ENCODE assay signal across 8 cellular contexts in genomic region chr19:44111910-44112463, GRCh38. TPM values are rescaled to one million over a fixed set of nuclear protein-coding genes. Genes with fewer than 3 reads are reported as not detected.
DNase-seq lines count a peak whose midpoint lies in the region; ATAC-seq, FAIRE-seq and TF ChIP-seq lines count a peak whose summit lies in the region.

No MANE protein-coding gene starts in this region.

- H3K27ac Mint-ChIP-seq in nephron progenitor cell: peak overlapping the region; percentile 49

- no peak for ATAC-seq in HepG2
- no peak for ATAC-seq in right lobe of liver
- ATAC-seq in RWPE2 (ENCODE audit: low read depth): peak; percentile 55

- H3K4me3 ChIP-seq in HepG2 (replicated peaks in 1 of 3; ENCODE audit: insufficient read depth in 1 of 3, low read depth in 2 of 3, low read length in 3 of 3) (peak overlapping the region in 2 of 3 experiments; percentile 82 to 92; a peak in 3 of 6 replicates), right lobe of liver (peak overlapping the region in 1 of 3 donors; percentile 50), RWPE2 (ENCODE audit: severe bottlenecking) (peak overlapping the region; percentile 74), endothelial cell of umbilical vein (replicated peaks in 1 of 3; ENCODE audit: insufficient read depth in 1 of 3, low read depth in 1 of 3, low read length in 3 of 3) (peak overlapping the region; percentile 80 to 94 (median 84))

- H3K36me3 ChIP-seq in HepG2 (replicated peaks in 1 of 2; ENCODE audit: control insufficient read depth in 1 of 2, insufficient read depth in 2 of 2, low read length in 2 of 2) (peaks cover 0 to 7% of the 10 kb centered on the region in 2 experiments; a peak in 2 of 5 replicates), right lobe of liver (peaks cover 0 to 11% (median 2%) of the 10 kb centered on the region in 4 donors), RWPE2 (ENCODE audit: low read depth) (peaks cover 16% of the 10 kb centered on the region), endothelial cell of umbilical vein (ENCODE audit: control insufficient read depth in 2 of 2, extremely low read depth in 1 of 2, insufficient read depth in 2 of 2, low read length in 2 of 2) (no peaks in the 10 kb centered on the region)

- peaks cover 57% of the 10 kb centered on the region for H3K9me3 Mint-ChIP-seq in nephron progenitor cell

- WGBS in HepG2 (ENCODE audit: low lambda C conversion rate): 85% methylated on average over 16 of the region's 17 CpGs
- WGBS in right lobe of liver (ENCODE audit: insufficient coverage, low coverage, low lambda C conversion rate, missing lambda C conversion rate): 21% methylated on average over 17 of the region's 17 CpGs

- H3K27me3 Mint-ChIP-seq in nephron progenitor cell (ENCODE audit: low read depth, poor library complexity): peaks cover 8% of the 10 kb centered on the region

- dilution Hi-C loops in endothelial cell of umbilical vein (cut with MboI; ENCODE audit: extremely low pct_ligation_motif_present, low sequenced_read_pairs): no loop called here

- intact Hi-C loops in HepG2 (cut with micrococcal nuclease; ENCODE audit: unreplicated experiment) (loop anchor here (2.0 to 10.0 kb wide), 2 partner anchors 107 to 177 kb away; partner anchors contain the start of genes ZNF230 and ZNF45), right lobe of liver (cut with DNase I) (no loop called here), endothelial cell of umbilical vein (cut with micrococcal nuclease) (loop anchor here (2.0 to 10.0 kb wide), 5 partner anchors 29 to 357 kb away; partner anchors contain the start of genes SMG9, ZNF112, ZNF234 and ZNF45)

- H2AFZ ChIP-seq in HepG2 (ENCODE audit: low read length) (no peak overlapping the region), endothelial cell of umbilical vein (ENCODE audit: low read depth, low read length) (peak overlapping the region; percentile 53)

- in situ Hi-C loops in HepG2 (cut with HindIII; ENCODE audit: extremely low pct_ligation_motif_present, low pct_unique_long_range_greater_than_20kb): no loop called here

- DNase-seq in HepG2 (ENCODE audit: low spot score) (no peak), right lobe of liver (no peak), RWPE2 (ENCODE audit: low spot score) (peak; percentile 64), endothelial cell of umbilical vein (ENCODE audit: low read depth, low spot score) (peak; percentile 65), nephron progenitor cell (peak; percentile 54), NOMO-1 treated with DMSO at 0.1 percent for 48 hours (lab: John Stamatoyannopoulos, UW; ENCODE audit: unreplicated experiment) (no peak)
- DNase-seq in NK-92 treated with Interleukin-12 subunit alpha and Interleukin-12 subunit beta, amount 100 ng/mL, for 24 hours (lab: John Stamatoyannopoulos, UW): no peak
- no peak for DNase-seq in stimulated activated CD4-positive, alpha-beta T cell treated with anti-CD3 and anti-CD28 coated beads, Interleukin-12 subunit alpha, Interleukin-12 subunit beta, amount 100 ng/mL, for 4 hours

- no peaks in the 10 kb centered on the region for H3K9me1 ChIP-seq in endothelial cell of umbilical vein (replicated peaks; ENCODE audit: control insufficient read depth, extremely low read depth, insufficient read depth, low read length)

- H3K4me2 ChIP-seq in HepG2 (ENCODE audit: low read depth, low read length): peak overlapping the region; percentile 85
- peak overlapping the region; percentile 92 for H3K4me2 ChIP-seq in endothelial cell of umbilical vein (ENCODE audit: insufficient read depth, low read length)

- CTCF ChIA-PET in HepG2 (lab: Yijun Ruan, JAX; ENCODE audit: low intra/inter-chr PET ratio, low total read pairs): no interaction called here
- CTCF ChIA-PET in endothelial cell of umbilical vein (lab: Charles Lee): no interaction called here

- H3K4me1 ChIP-seq in HepG2 (ENCODE audit: insufficient read depth, low read length) (peaks cover 14% of the 10 kb centered on the region), right lobe of liver (peaks cover 0 to 15% (median 3%) of the 10 kb centered on the region in 4 donors), RWPE2 (ENCODE audit: insufficient read depth, poor library complexity, severe bottlenecking) (no peaks in the 10 kb centered on the region), endothelial cell of umbilical vein (ENCODE audit: control insufficient read depth, extremely low read depth, insufficient read depth, low read length) (peaks cover 6% of the 10 kb centered on the region)

- no peak overlapping the region for H3K27ac ChIP-seq in HepG2 (ENCODE audit: extremely low read length, insufficient read depth, low read length)
- no peak overlapping the region for H3K27ac ChIP-seq in right lobe of liver
- peak overlapping the region; percentile 30 for H3K27ac ChIP-seq in RWPE2 (ENCODE audit: poor library complexity, severe bottlenecking)
- no peak overlapping the region for H3K27ac ChIP-seq in endothelial cell of umbilical vein (ENCODE audit: insufficient read depth, low read depth, low read length)

- H3K27me3 ChIP-seq in HepG2 (ENCODE audit: control insufficient read depth in 1 of 2, insufficient read depth in 2 of 2, low read length in 2 of 2) (no peaks in the 10 kb centered on the region; a peak in 1 of 5 replicates), right lobe of liver (no peaks in the 10 kb centered on the region), RWPE2 (ENCODE audit: insufficient read depth, poor library complexity, severe bottlenecking) (no peaks in the 10 kb centered on the region), endothelial cell of umbilical vein (ENCODE audit: control insufficient read depth in 2 of 2, insufficient read depth in 2 of 2, low read length in 2 of 2) (no peaks in the 10 kb centered on the region)

- POLR2A ChIA-PET in HepG2 (lab: Yijun Ruan, JAX): interaction anchor here (3.5 kb wide), 1 partner anchor 53 kb away, joined by 19 read pairs; the partner anchor contains the start of gene ZNF226
- POLR2A ChIA-PET in endothelial cell of umbilical vein (lab: Charles Lee): no interaction called here

- H4K20me1 ChIP-seq in HepG2 (ENCODE audit: insufficient read depth, low read length) (no peaks in the 10 kb centered on the region), endothelial cell of umbilical vein (replicated peaks; ENCODE audit: control insufficient read depth, extremely low read depth, insufficient read depth, low read length) (no peaks in the 10 kb centered on the region)

- no peak for TF ChIP-seq RAD21 in HepG2 (CRISPR knock-in tag; IDR thresholded peaks at IDR 0.05)

- H3K36me3 Mint-ChIP-seq in nephron progenitor cell (ENCODE audit: low read depth): peaks cover 71% of the 10 kb centered on the region

- H3K4me3 Mint-ChIP-seq in nephron progenitor cell: peak overlapping the region; percentile 99

- FAIRE-seq in HepG2 (lab: Jason Lieb, UNC) (no peak), endothelial cell of umbilical vein (lab: Jason Lieb, UNC) (peak; percentile 70)

- no peaks in the 10 kb centered on the region for H3K79me2 ChIP-seq in HepG2 (ENCODE audit: insufficient read depth, low read length)
- no peaks in the 10 kb centered on the region for H3K79me2 ChIP-seq in endothelial cell of umbilical vein (ENCODE audit: control insufficient read depth, insufficient read depth, low read length)

- H3K9ac ChIP-seq in HepG2 (ENCODE audit: insufficient read depth, low read depth, low read length) (no peak overlapping the region), endothelial cell of umbilical vein (replicated peaks; ENCODE audit: extremely low read depth, insufficient read depth, low read length) (peak overlapping the region; percentile 70)

- TF ChIP-seq CTCF in HepG2 (CRISPR knock-in tag; IDR thresholded peaks at IDR 0.05) (no peak), right lobe of liver (IDR thresholded peaks at IDR 0.05) (no peak), RWPE2 (IDR thresholded peaks at IDR 0.05; ENCODE audit: poor library complexity, severe bottlenecking) (no peak), endothelial cell of umbilical vein (IDR thresholded peaks at IDR 0.05; ENCODE audit: extremely low read depth in 1 of 2, insufficient read depth in 1 of 2, low read depth in 1 of 2, low read length in 2 of 2) (no peak), nephron progenitor cell (IDR thresholded peaks at IDR 0.05) (no peak)

- H3K4me1 Mint-ChIP-seq in nephron progenitor cell: peaks cover 29% of the 10 kb centered on the region

- BruUV-seq in HepG2 (replicated peaks; lab: Mats Ljungman, UMichigan): no TSS peak
- no TSS peak for BruUV-seq in endothelial cell of umbilical vein (replicated peaks; lab: Mats Ljungman, UMichigan)

- TF ChIP-seq EP300 in HepG2 (IDR thresholded peaks at IDR 0.05; ENCODE audit: low read depth in 2 of 2, low read length in 2 of 2) (no peak), HepG2 (CRISPR knock-in tag; IDR thresholded peaks at IDR 0.05; ENCODE audit: borderline replicate concordance) (no peak)

- H3K9me3 ChIP-seq in HepG2 (ENCODE audit: low read length) (no peaks in the 10 kb centered on the region), right lobe of liver (peaks cover 0 to 36% (median 10%) of the 10 kb centered on the region in 4 donors), RWPE2 (ENCODE audit: severe bottlenecking) (peaks cover 2% of the 10 kb centered on the region), endothelial cell of umbilical vein (replicated peaks; ENCODE audit: control insufficient read depth, insufficient read depth, low read length) (peaks cover 8% of the 10 kb centered on the region)

- no peak for TF ChIP-seq POLR2A in HepG2 (IDR thresholded peaks at IDR 0.05; ENCODE audit: insufficient read depth in 1 of 2, low read depth in 2 of 2, low read length in 2 of 2)
- no peak for TF ChIP-seq POLR2A in right lobe of liver (IDR thresholded peaks at IDR 0.05)
- no peak for TF ChIP-seq POLR2A in endothelial cell of umbilical vein (IDR thresholded peaks at IDR 0.05; ENCODE audit: low read depth, low read length)

RNA-seq across cellular contexts. Expression of gene ZNF225, which starts 1.2 kb away (rescaled TPM):
- total RNA-seq in HepG2 (2016; rRNA removed; fragmentation: Illumina TruSeq; extraction: Trizol) (3.3 and 4.6 TPM in 2 replicates), right lobe of liver (1 to 10 TPM in 5 of 6 experiments, under 1 TPM in 1; 0.74 to 2.2 (median 1.8) TPM), endothelial cell of umbilical vein (3.9 and 4.1 TPM in 2 replicates)
- total RNA-seq in HepG2 (2016; cell fraction: cytosol; rRNA removed; fragmentation: Illumina TruSeq; extraction: Trizol; ENCODE audit: low read depth): 0.30 and 0.35 TPM in 2 replicates
- 4.0 and 4.4 TPM in 2 replicates for total RNA-seq in HepG2 (2016; cell fraction: insoluble cytoplasmic fraction; rRNA removed; fragmentation: Illumina TruSeq; extraction: Trizol)
- 1.7 TPM in 2 replicates for total RNA-seq in HepG2 (2016; cell fraction: membrane; rRNA removed; fragmentation: Illumina TruSeq; extraction: Trizol)
- total RNA-seq in HepG2 (2016; cell fraction: nucleus; rRNA removed; fragmentation: Illumina TruSeq; extraction: Trizol): 4.5 and 4.9 TPM in 2 replicates
- polyA plus RNA-seq in HepG2 (2011; rRNA removed) (0.87 and 1.1 TPM in 2 replicates), endothelial cell of umbilical vein (0.83 and 0.92 TPM in 2 replicates)
- 0.27 and 0.65 TPM in 2 replicates for polyA plus RNA-seq in HepG2 (2011; cell fraction: cytosol; rRNA removed)
- polyA plus RNA-seq in HepG2 (2011; cell fraction: nucleus; rRNA removed): 0.93 and 2.2 TPM in 2 replicates
- polyA plus RNA-seq in HepG2 (2012): 1.3 and 2.3 TPM in 2 replicates
- polyA plus RNA-seq in HepG2 (2016; cell fraction: cytosol; fragmentation: Illumina TruSeq; extraction: Trizol; ENCODE audit: low read depth): 0.10 and 0.15 TPM in 2 replicates
- 2.3 and 3.0 TPM in 2 replicates for polyA plus RNA-seq in HepG2 (2016; cell fraction: insoluble cytoplasmic fraction; fragmentation: Illumina TruSeq; extraction: Trizol; ENCODE audit: low read depth)
- 0.27 and 0.38 TPM in 2 replicates for polyA plus RNA-seq in HepG2 (2016; cell fraction: membrane; fragmentation: Illumina TruSeq; extraction: Trizol; ENCODE audit: low read depth)
- 4.4 and 5.4 TPM in 2 replicates for polyA plus RNA-seq in HepG2 (2016; cell fraction: nucleus; fragmentation: Illumina TruSeq; extraction: Trizol; ENCODE audit: insufficient read depth, low read depth)
- 1.2 and 3.2 TPM in 2 replicates for polyA minus RNA-seq in HepG2 (2011; rRNA and poly(A)+ RNA removed; ENCODE audit: low replicate concordance)
- 1.1 TPM in 2 replicates for polyA minus RNA-seq in HepG2 (2011; cell fraction: cytosol; rRNA and poly(A)+ RNA removed)
- 5.2 and 8.1 TPM in 2 replicates for polyA minus RNA-seq in HepG2 (2011; cell fraction: nucleus; rRNA and poly(A)+ RNA removed)
- polyA plus RNA-seq in endothelial cell of umbilical vein (2011; cell fraction: cytosol; rRNA removed): 0.79 and 0.87 TPM in 2 replicates
- 2.9 TPM in 2 replicates for polyA plus RNA-seq in endothelial cell of umbilical vein (2011; cell fraction: nucleus; rRNA removed)
- polyA plus RNA-seq in endothelial cell of umbilical vein (2012): 2.3 and 2.6 TPM in 2 replicates
- polyA minus RNA-seq in endothelial cell of umbilical vein: 2.1 and 2.8 TPM in 2 replicates
- 1.4 TPM for polyA minus RNA-seq in endothelial cell of umbilical vein (2011; cell fraction: cytosol; rRNA and poly(A)+ RNA removed)
- 2.5 and 4.4 TPM in 2 replicates for polyA minus RNA-seq in endothelial cell of umbilical vein (2011; cell fraction: nucleus; rRNA and poly(A)+ RNA removed)

RNA-seq across cellular contexts. Expression of gene ZNF224, which starts 17.8 kb away (rescaled TPM):
- 14.0 and 16.1 TPM in 2 replicates for total RNA-seq in HepG2 (2016; rRNA removed; fragmentation: Illumina TruSeq; extraction: Trizol)
- total RNA-seq in HepG2 (2016; cell fraction: cytosol; rRNA removed; fragmentation: Illumina TruSeq; extraction: Trizol; ENCODE audit: low read depth): 1.4 and 2.7 TPM in 2 replicates
- 12.6 and 14.9 TPM in 2 replicates for total RNA-seq in HepG2 (2016; cell fraction: insoluble cytoplasmic fraction; rRNA removed; fragmentation: Illumina TruSeq; extraction: Trizol)
- 5.3 and 6.8 TPM in 2 replicates for total RNA-seq in HepG2 (2016; cell fraction: membrane; rRNA removed; fragmentation: Illumina TruSeq; extraction: Trizol)
- 25.4 and 26.1 TPM in 2 replicates for total RNA-seq in HepG2 (2016; cell fraction: nucleus; rRNA removed; fragmentation: Illumina TruSeq; extraction: Trizol)
- 13.0 TPM in 2 replicates for polyA plus RNA-seq in HepG2 (2011; rRNA removed)
- 3.7 and 5.2 TPM in 2 replicates for polyA plus RNA-seq in HepG2 (2011; cell fraction: cytosol; rRNA removed)
- 23.3 and 29.0 TPM in 2 replicates for polyA plus RNA-seq in HepG2 (2011; cell fraction: nucleus; rRNA removed)
- 8.6 and 12.4 TPM in 2 replicates for polyA plus RNA-seq in HepG2 (2012)
- polyA plus RNA-seq in HepG2 (2016; cell fraction: cytosol; fragmentation: Illumina TruSeq; extraction: Trizol; ENCODE audit: low read depth): 0.21 and 0.29 TPM in 2 replicates
- 4.6 and 5.5 TPM in 2 replicates for polyA plus RNA-seq in HepG2 (2016; cell fraction: insoluble cytoplasmic fraction; fragmentation: Illumina TruSeq; extraction: Trizol; ENCODE audit: low read depth)
- 0.48 and 1.4 TPM in 2 replicates for polyA plus RNA-seq in HepG2 (2016; cell fraction: membrane; fragmentation: Illumina TruSeq; extraction: Trizol; ENCODE audit: low read depth)
- 58.1 and 62.2 TPM in 2 replicates for polyA plus RNA-seq in HepG2 (2016; cell fraction: nucleus; fragmentation: Illumina TruSeq; extraction: Trizol; ENCODE audit: insufficient read depth, low read depth)
- polyA minus RNA-seq in HepG2 (2011; rRNA and poly(A)+ RNA removed; ENCODE audit: low replicate concordance): 6.4 and 10.4 TPM in 2 replicates
- 4.8 and 7.7 TPM in 2 replicates for polyA minus RNA-seq in HepG2 (2011; cell fraction: cytosol; rRNA and poly(A)+ RNA removed)
- polyA minus RNA-seq in HepG2 (2011; cell fraction: nucleus; rRNA and poly(A)+ RNA removed): 37.5 and 48.6 TPM in 2 replicates
- 10 to 100 TPM in 2 of 6 experiments, 1 to 10 TPM in 4; 6.9 to 13.6 (median 8.0) TPM for total RNA-seq in right lobe of liver
- total RNA-seq in endothelial cell of umbilical vein: 19.4 and 21.8 TPM in 2 replicates
- polyA plus RNA-seq in endothelial cell of umbilical vein: 6.8 and 8.5 TPM in 2 replicates
- 3.9 and 7.2 TPM in 2 replicates for polyA plus RNA-seq in endothelial cell of umbilical vein (2011; cell fraction: cytosol; rRNA removed)
- polyA plus RNA-seq in endothelial cell of umbilical vein (2011; cell fraction: nucleus; rRNA removed): 49.4 and 59.6 TPM in 2 replicates
- 11.2 TPM in 2 replicates for polyA plus RNA-seq in endothelial cell of umbilical vein (2012)
- 24.4 and 25.4 TPM in 2 replicates for polyA minus RNA-seq in endothelial cell of umbilical vein
- polyA minus RNA-seq in endothelial cell of umbilical vein (2011; cell fraction: cytosol; rRNA and poly(A)+ RNA removed): 3.5 TPM
- 22.6 and 31.9 TPM in 2 replicates for polyA minus RNA-seq in endothelial cell of umbilical vein (2011; cell fraction: nucleus; rRNA and poly(A)+ RNA removed)

RNA-seq across cellular contexts. Expression of gene ZNF234, which starts 29.4 kb away (rescaled TPM):
- total RNA-seq in HepG2 (2016; rRNA removed; fragmentation: Illumina TruSeq; extraction: Trizol) (11.2 and 11.7 TPM in 2 replicates), right lobe of liver (1 to 10 TPM; 2.4 to 5.6 (median 3.5) TPM), endothelial cell of umbilical vein (10.6 and 11.9 TPM in 2 replicates)
- 2.2 and 2.4 TPM in 2 replicates for total RNA-seq in HepG2 (2016; cell fraction: cytosol; rRNA removed; fragmentation: Illumina TruSeq; extraction: Trizol; ENCODE audit: low read depth)
- total RNA-seq in HepG2 (2016; cell fraction: insoluble cytoplasmic fraction; rRNA removed; fragmentation: Illumina TruSeq; extraction: Trizol): 10.7 and 13.9 TPM in 2 replicates
- total RNA-seq in HepG2 (2016; cell fraction: membrane; rRNA removed; fragmentation: Illumina TruSeq; extraction: Trizol): 3.7 and 3.9 TPM in 2 replicates
- 13.1 and 15.1 TPM in 2 replicates for total RNA-seq in HepG2 (2016; cell fraction: nucleus; rRNA removed; fragmentation: Illumina TruSeq; extraction: Trizol)
- polyA plus RNA-seq in HepG2 (2011; rRNA removed) (3.5 and 4.2 TPM in 2 replicates), endothelial cell of umbilical vein (2.1 and 2.5 TPM in 2 replicates)
- polyA plus RNA-seq in HepG2 (2011; cell fraction: cytosol; rRNA removed): 0.98 and 1.8 TPM in 2 replicates
- 7.8 and 9.8 TPM in 2 replicates for polyA plus RNA-seq in HepG2 (2011; cell fraction: nucleus; rRNA removed)
- polyA plus RNA-seq in HepG2 (2012): 4.3 and 5.0 TPM in 2 replicates
- 0.23 and 0.24 TPM in 2 replicates for polyA plus RNA-seq in HepG2 (2016; cell fraction: cytosol; fragmentation: Illumina TruSeq; extraction: Trizol; ENCODE audit: low read depth)
- polyA plus RNA-seq in HepG2 (2016; cell fraction: insoluble cytoplasmic fraction; fragmentation: Illumina TruSeq; extraction: Trizol; ENCODE audit: low read depth): 5.2 and 5.4 TPM in 2 replicates
- 0.73 and 0.96 TPM in 2 replicates for polyA plus RNA-seq in HepG2 (2016; cell fraction: membrane; fragmentation: Illumina TruSeq; extraction: Trizol; ENCODE audit: low read depth)
- polyA plus RNA-seq in HepG2 (2016; cell fraction: nucleus; fragmentation: Illumina TruSeq; extraction: Trizol; ENCODE audit: insufficient read depth, low read depth): 17.9 and 18.7 TPM in 2 replicates
- polyA minus RNA-seq in HepG2 (2011; rRNA and poly(A)+ RNA removed; ENCODE audit: low replicate concordance): 3.3 and 5.1 TPM in 2 replicates
- polyA minus RNA-seq in HepG2 (2011; cell fraction: cytosol; rRNA and poly(A)+ RNA removed): 3.8 and 4.5 TPM in 2 replicates
- 18.7 and 23.5 TPM in 2 replicates for polyA minus RNA-seq in HepG2 (2011; cell fraction: nucleus; rRNA and poly(A)+ RNA removed)
- polyA plus RNA-seq in endothelial cell of umbilical vein (2011; cell fraction: cytosol; rRNA removed): 2.1 and 2.5 TPM in 2 replicates
- polyA plus RNA-seq in endothelial cell of umbilical vein (2011; cell fraction: nucleus; rRNA removed): 13.2 and 15.7 TPM in 2 replicates
- polyA plus RNA-seq in endothelial cell of umbilical vein (2012): 4.4 and 5.5 TPM in 2 replicates
- 7.3 and 9.6 TPM in 2 replicates for polyA minus RNA-seq in endothelial cell of umbilical vein
- polyA minus RNA-seq in endothelial cell of umbilical vein (2011; cell fraction: cytosol; rRNA and poly(A)+ RNA removed): 3.7 TPM
- 5.4 and 10.1 TPM in 2 replicates for polyA minus RNA-seq in endothelial cell of umbilical vein (2011; cell fraction: nucleus; rRNA and poly(A)+ RNA removed)

RNA-seq across cellular contexts. Expression of gene ZNF284, which starts 40.0 kb away (rescaled TPM):
- 2.3 and 3.2 TPM in 2 replicates for total RNA-seq in HepG2 (2016; rRNA removed; fragmentation: Illumina TruSeq; extraction: Trizol)
- total RNA-seq in HepG2 (2016; cell fraction: cytosol; rRNA removed; fragmentation: Illumina TruSeq; extraction: Trizol; ENCODE audit: low read depth): 0.20 and 0.44 TPM in 2 replicates
- 2.4 and 2.6 TPM in 2 replicates for total RNA-seq in HepG2 (2016; cell fraction: insoluble cytoplasmic fraction; rRNA removed; fragmentation: Illumina TruSeq; extraction: Trizol)
- total RNA-seq in HepG2 (2016; cell fraction: membrane; rRNA removed; fragmentation: Illumina TruSeq; extraction: Trizol): 1.5 and 1.7 TPM in 2 replicates
- total RNA-seq in HepG2 (2016; cell fraction: nucleus; rRNA removed; fragmentation: Illumina TruSeq; extraction: Trizol): 2.0 and 2.3 TPM in 2 replicates
- polyA plus RNA-seq in HepG2 (2011; rRNA removed): 1.2 and 1.7 TPM in 2 replicates
- 0.55 and 0.69 TPM in 2 replicates for polyA plus RNA-seq in HepG2 (2011; cell fraction: cytosol; rRNA removed)
- 1.4 and 2.5 TPM in 2 replicates for polyA plus RNA-seq in HepG2 (2011; cell fraction: nucleus; rRNA removed)
- polyA plus RNA-seq in HepG2 (2012): 1.2 and 1.4 TPM in 2 replicates
- polyA plus RNA-seq in HepG2 (2016; cell fraction: cytosol; fragmentation: Illumina TruSeq; extraction: Trizol; ENCODE audit: low read depth): 0.06 and 0.10 TPM in 2 replicates
- 0.89 and 1.1 TPM in 2 replicates for polyA plus RNA-seq in HepG2 (2016; cell fraction: insoluble cytoplasmic fraction; fragmentation: Illumina TruSeq; extraction: Trizol; ENCODE audit: low read depth)
- polyA plus RNA-seq in HepG2 (2016; cell fraction: membrane; fragmentation: Illumina TruSeq; extraction: Trizol; ENCODE audit: low read depth): 0.27 and 0.30 TPM in 2 replicates
- 4.6 and 4.8 TPM in 2 replicates for polyA plus RNA-seq in HepG2 (2016; cell fraction: nucleus; fragmentation: Illumina TruSeq; extraction: Trizol; ENCODE audit: insufficient read depth, low read depth)
- polyA minus RNA-seq in HepG2 (2011; rRNA and poly(A)+ RNA removed; ENCODE audit: low replicate concordance): 0.46 and 1.2 TPM in 2 replicates
- 0.70 and 1.4 TPM in 2 replicates for polyA minus RNA-seq in HepG2 (2011; cell fraction: cytosol; rRNA and poly(A)+ RNA removed)
- 1.8 and 2.2 TPM in 2 replicates for polyA minus RNA-seq in HepG2 (2011; cell fraction: nucleus; rRNA and poly(A)+ RNA removed)
- under 1 TPM; 0.35 to 0.68 (median 0.56) TPM for total RNA-seq in right lobe of liver
- total RNA-seq in endothelial cell of umbilical vein: 2.4 and 2.7 TPM in 2 replicates
- 0.98 and 1.1 TPM in 2 replicates for polyA plus RNA-seq in endothelial cell of umbilical vein
- polyA plus RNA-seq in endothelial cell of umbilical vein (2011; cell fraction: cytosol; rRNA removed): 0.71 and 0.83 TPM in 2 replicates
- 2.0 and 2.3 TPM in 2 replicates for polyA plus RNA-seq in endothelial cell of umbilical vein (2011; cell fraction: nucleus; rRNA removed)
- 1.0 and 1.2 TPM in 2 replicates for polyA plus RNA-seq in endothelial cell of umbilical vein (2012)
- polyA minus RNA-seq in endothelial cell of umbilical vein: 1.4 and 2.5 TPM in 2 replicates
- 1.0 TPM for polyA minus RNA-seq in endothelial cell of umbilical vein (2011; cell fraction: cytosol; rRNA and poly(A)+ RNA removed)
- 0.63 and 1.0 TPM in 2 replicates for polyA minus RNA-seq in endothelial cell of umbilical vein (2011; cell fraction: nucleus; rRNA and poly(A)+ RNA removed)

RNA-seq across cellular contexts. Expression of gene ZNF226, which starts 52.9 kb away (rescaled TPM):
- total RNA-seq in HepG2 (2016; rRNA removed; fragmentation: Illumina TruSeq; extraction: Trizol) (16.0 and 19.2 TPM in 2 replicates), right lobe of liver (10 to 100 TPM in 1 of 6 experiments, 1 to 10 TPM in 5; 5.2 to 10.7 (median 8.1) TPM), endothelial cell of umbilical vein (19.7 and 19.8 TPM in 2 replicates)
- 4.0 and 5.4 TPM in 2 replicates for total RNA-seq in HepG2 (2016; cell fraction: cytosol; rRNA removed; fragmentation: Illumina TruSeq; extraction: Trizol; ENCODE audit: low read depth)
- 15.8 and 18.3 TPM in 2 replicates for total RNA-seq in HepG2 (2016; cell fraction: insoluble cytoplasmic fraction; rRNA removed; fragmentation: Illumina TruSeq; extraction: Trizol)
- 7.0 and 7.4 TPM in 2 replicates for total RNA-seq in HepG2 (2016; cell fraction: membrane; rRNA removed; fragmentation: Illumina TruSeq; extraction: Trizol)
- 19.3 and 23.6 TPM in 2 replicates for total RNA-seq in HepG2 (2016; cell fraction: nucleus; rRNA removed; fragmentation: Illumina TruSeq; extraction: Trizol)
- polyA plus RNA-seq in HepG2 (2011; rRNA removed) (8.3 and 12.1 TPM in 2 replicates), endothelial cell of umbilical vein (5.9 and 8.8 TPM in 2 replicates)
- polyA plus RNA-seq in HepG2 (2011; cell fraction: cytosol; rRNA removed): 4.2 and 6.0 TPM in 2 replicates
- 10.6 and 16.7 TPM in 2 replicates for polyA plus RNA-seq in HepG2 (2011; cell fraction: nucleus; rRNA removed)
- 8.5 and 9.6 TPM in 2 replicates for polyA plus RNA-seq in HepG2 (2012)
- 1.8 and 2.0 TPM in 2 replicates for polyA plus RNA-seq in HepG2 (2016; cell fraction: cytosol; fragmentation: Illumina TruSeq; extraction: Trizol; ENCODE audit: low read depth)
- polyA plus RNA-seq in HepG2 (2016; cell fraction: insoluble cytoplasmic fraction; fragmentation: Illumina TruSeq; extraction: Trizol; ENCODE audit: low read depth): 12.8 and 14.2 TPM in 2 replicates
- 2.8 and 3.5 TPM in 2 replicates for polyA plus RNA-seq in HepG2 (2016; cell fraction: membrane; fragmentation: Illumina TruSeq; extraction: Trizol; ENCODE audit: low read depth)
- 34.3 and 36.8 TPM in 2 replicates for polyA plus RNA-seq in HepG2 (2016; cell fraction: nucleus; fragmentation: Illumina TruSeq; extraction: Trizol; ENCODE audit: insufficient read depth, low read depth)
- 4.9 and 7.6 TPM in 2 replicates for polyA minus RNA-seq in HepG2 (2011; rRNA and poly(A)+ RNA removed; ENCODE audit: low replicate concordance)
- polyA minus RNA-seq in HepG2 (2011; cell fraction: cytosol; rRNA and poly(A)+ RNA removed): 1.6 and 2.9 TPM in 2 replicates
- 20.6 and 35.8 TPM in 2 replicates for polyA minus RNA-seq in HepG2 (2011; cell fraction: nucleus; rRNA and poly(A)+ RNA removed)
- 9.8 and 11.8 TPM in 2 replicates for polyA plus RNA-seq in endothelial cell of umbilical vein (2011; cell fraction: cytosol; rRNA removed)
- 22.6 and 24.1 TPM in 2 replicates for polyA plus RNA-seq in endothelial cell of umbilical vein (2011; cell fraction: nucleus; rRNA removed)
- 15.7 and 17.2 TPM in 2 replicates for polyA plus RNA-seq in endothelial cell of umbilical vein (2012)
- 6.6 and 9.7 TPM in 2 replicates for polyA minus RNA-seq in endothelial cell of umbilical vein
- 4.0 TPM for polyA minus RNA-seq in endothelial cell of umbilical vein (2011; cell fraction: cytosol; rRNA and poly(A)+ RNA removed)
- polyA minus RNA-seq in endothelial cell of umbilical vein (2011; cell fraction: nucleus; rRNA and poly(A)+ RNA removed): 13.1 and 14.2 TPM in 2 replicates

Comparison
In these comparisons a context has a peak if more than half of its experiments do, and no peak if none do; other contexts are left out.
1. intact Hi-C loops: an anchor here in HepG2 (2.0 to 10.0 kb wide) and endothelial cell of umbilical vein (2.0 to 10.0 kb wide); none called in right lobe of liver.
2. DNase-seq: peak in RWPE2 (single experiment), endothelial cell of umbilical vein (single experiment) and nephron progenitor cell (single experiment); none in HepG2 (single experiment), right lobe of liver (0 of 3), NK-92 treated with Interleukin-12 subunit alpha and Interleukin-12 subunit beta, amount 100 ng/mL, for 24 hours (single experiment), NOMO-1 treated with DMSO at 0.1 percent for 48 hours (single experiment) and stimulated activated CD4-positive, alpha-beta T cell treated with anti-CD3 and anti-CD28 coated beads, Interleukin-12 subunit alpha, Interleukin-12 subunit beta, amount 100 ng/mL, for 4 hours (single experiment).